Comparison of ENCODE assay signal across 13 cellular contexts in the genomic region with DNA sequence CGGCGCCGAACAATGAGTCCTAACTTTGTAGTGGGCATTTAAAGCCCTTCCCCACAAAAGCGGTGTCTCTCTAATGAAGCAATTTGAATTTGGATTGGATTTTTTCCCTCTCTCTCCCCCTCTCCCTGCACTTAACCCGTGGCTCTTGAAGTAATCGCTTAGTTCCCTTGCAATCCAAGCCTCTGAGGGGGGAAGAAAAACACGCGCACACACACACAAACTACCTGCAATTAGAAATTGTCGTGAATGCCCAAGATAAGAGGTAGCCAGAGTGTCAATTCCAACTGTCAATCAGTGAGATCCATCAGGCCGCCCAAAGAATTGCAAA. TPM values are rescaled to one million over a fixed set of nuclear protein-coding genes. Genes with fewer than 3 reads are reported as not detected.
DNase-seq lines count a peak whose midpoint lies in the region; ATAC-seq and TF ChIP-seq lines count a peak whose summit lies in the region.
"Had no signal": no experiment of that assay in that cellular context is flagged by ENCODE, and none has a peak within 500 bp of the region (broad histone marks: within the 10 kb centered on the region; RNA-seq: fewer than 3 reads in every experiment).

No MANE protein-coding gene starts in this region.

- no peak overlapping the region for H3K27ac ChIP-seq in CD8-positive, alpha-beta memory T cell (ENCODE audit: low read depth, low read length)
- no peak overlapping the region for H3K27ac ChIP-seq in GM23338 (ENCODE audit: low read depth)
- H3K27ac ChIP-seq: cardiac muscle cell, neutrophil had no signal

- 0 out of 2 replicates have a peak, but pooled peaks cover 6% of the 10 kb centered on the region for H4K20me1 ChIP-seq in GM23338 (replicated peaks; ENCODE audit: insufficient read depth)

- H3F3A ChIP-seq in GM23338 (replicated peaks; ENCODE audit: low read depth), result peaks cover 7% of the 10 kb centered on the region; the same call in 1 of the 2 replicates

- peak overlapping the region in 5 of 7 donors; percentile 4 to 57 (median 44) for H3K4me3 Mint-ChIP-seq in CD8-positive, alpha-beta memory T cell
- H3K4me3 Mint-ChIP-seq in GM23338, result peak overlapping the region; percentile 64
- peak overlapping the region; percentile 76 to 82 (median 79) for H3K4me3 Mint-ChIP-seq in brain
- H3K4me3 Mint-ChIP-seq in nephron progenitor cell, result peak overlapping the region; percentile 72

- no peaks in the 10 kb centered on the region for H3K9me3 Mint-ChIP-seq in CD8-positive, alpha-beta memory T cell
- H3K9me3 Mint-ChIP-seq in GM23338 (peaks cover 4% of the 10 kb centered on the region; the same call in 1 of the 3 replicates), brain (peaks cover 0 to 7% (median 3%) of the 10 kb centered on the region in 5 experiments), nephron progenitor cell (no peaks in the 10 kb centered on the region)

- no peaks in the 10 kb centered on the region for H3K4me1 ChIP-seq in CD8-positive, alpha-beta memory T cell (ENCODE audit: insufficient read depth, low read length)
- peaks cover 10% of the 10 kb centered on the region for H3K4me1 ChIP-seq in GM23338 (ENCODE audit: insufficient read depth)

- peaks cover 22% of the 10 kb centered on the region for H3K27me3 ChIP-seq in CD8-positive, alpha-beta memory T cell (ENCODE audit: insufficient read depth, low read length, poor library complexity, severe bottlenecking)
- H3K27me3 ChIP-seq in GM23338 (ENCODE audit: insufficient read depth), result peaks cover 99% of the 10 kb centered on the region

- H3K4me3 ChIP-seq in CD8-positive, alpha-beta memory T cell (ENCODE audit: low read length), result no peak overlapping the region
- H3K4me3 ChIP-seq in GM23338, result peak overlapping the region; percentile 41
- H3K4me3 ChIP-seq: GM12878 had no signal

- H3K36me3 Mint-ChIP-seq in CD8-positive, alpha-beta memory T cell, result no peaks in the 10 kb centered on the region
- H3K36me3 Mint-ChIP-seq in GM23338 (ENCODE audit: low read depth), result no peaks in the 10 kb centered on the region; the same call in 2 of the 3 replicates
- no peaks in the 10 kb centered on the region for H3K36me3 Mint-ChIP-seq in brain
- H3K36me3 Mint-ChIP-seq in nephron progenitor cell (ENCODE audit: low read depth), result no peaks in the 10 kb centered on the region

- H3K36me3 ChIP-seq in CD8-positive, alpha-beta memory T cell (ENCODE audit: insufficient read depth, low read length), result no peaks in the 10 kb centered on the region
- no peaks in the 10 kb centered on the region for H3K36me3 ChIP-seq in GM23338 (ENCODE audit: insufficient read depth)
- H3K36me3 ChIP-seq: cardiac muscle cell, neutrophil had no signal

- no peaks in the 10 kb centered on the region for H3K9me2 ChIP-seq in GM23338 (ENCODE audit: insufficient read depth)

- H3K9me3 ChIP-seq in CD8-positive, alpha-beta memory T cell (ENCODE audit: low read length), result no peaks in the 10 kb centered on the region
- H3K9me3 ChIP-seq: neutrophil had no signal

- no peak overlapping the region for H2AFZ ChIP-seq in GM23338

- POLR2A ChIA-PET in CD8-positive, alpha-beta memory T cell (lab: Charles Lee), result no interaction called here

- no peaks in the 10 kb centered on the region for H3K79me2 ChIP-seq in GM23338 (replicated peaks; ENCODE audit: insufficient read depth)

- peaks cover 40 to 54% of the 10 kb centered on the region in 2 donors for H3K27me3 Mint-ChIP-seq in CD8-positive, alpha-beta memory T cell
- H3K27me3 Mint-ChIP-seq in GM23338 (ENCODE audit: insufficient read depth, low read depth, poor library complexity) (peaks cover 58% of the 10 kb centered on the region), brain (peaks cover 60% of the 10 kb centered on the region), nephron progenitor cell (ENCODE audit: low read depth, poor library complexity) (no peaks in the 10 kb centered on the region)

- ATAC-seq in GM23338 (no peak), GM21576 (IDR thresholded peaks at IDR 0.05; ENCODE audit: unreplicated experiment) (no peak)
- ATAC-seq: GM12878, HCT116 had no signal

- H3K4me1 Mint-ChIP-seq in CD8-positive, alpha-beta memory T cell, result peaks cover 12 to 14% (median 14%) of the 10 kb centered on the region in 3 donors
- H3K4me1 Mint-ChIP-seq in GM23338 (peaks cover 24% of the 10 kb centered on the region), brain (peaks cover 23% of the 10 kb centered on the region), nephron progenitor cell (peaks cover 34% of the 10 kb centered on the region)

- TF ChIP-seq CTCF in GM23338 (conservative IDR thresholded peaks at IDR 0.05; ENCODE audit: low read depth in 2 of 2), result no peak
- no peak for TF ChIP-seq CTCF in brain (conservative IDR thresholded peaks at IDR 0.05)
- TF ChIP-seq CTCF in nephron progenitor cell (IDR thresholded peaks at IDR 0.05), result no peak

- peak overlapping the region; percentile 68 for H3K4me2 ChIP-seq in GM23338

- DNase-seq in CD8-positive, alpha-beta memory T cell, result no peak
- no peak for DNase-seq in GM23338 (ENCODE audit: low spot score)
- DNase-seq in nephron progenitor cell, result no peak
- DNase-seq in activated CD4-positive, CD25-positive, alpha-beta regulatory T cell (lab: John Stamatoyannopoulos, UW), result no peak
- no peak for DNase-seq in DMS114 treated with DMSO at 0.1 percent for 48 hours (lab: John Stamatoyannopoulos, UW; ENCODE audit: unreplicated experiment)
- DNase-seq: KBM-7, SHP77 had no signal

- H3K27ac Mint-ChIP-seq in CD8-positive, alpha-beta memory T cell, result peak overlapping the region in 1 of 8 donors; percentile 31
- H3K27ac Mint-ChIP-seq in GM23338 (no peak overlapping the region), brain (no peak overlapping the region), nephron progenitor cell (no peak overlapping the region)

- CTCF ChIA-PET in CD8-positive, alpha-beta memory T cell (lab: Charles Lee), result no interaction called here

TF ChIP-seq in GM23338, 12 proteins besides CTCF, POLR2A, EP300 and RAD21:
- TF ChIP-seq, protein P1, sequence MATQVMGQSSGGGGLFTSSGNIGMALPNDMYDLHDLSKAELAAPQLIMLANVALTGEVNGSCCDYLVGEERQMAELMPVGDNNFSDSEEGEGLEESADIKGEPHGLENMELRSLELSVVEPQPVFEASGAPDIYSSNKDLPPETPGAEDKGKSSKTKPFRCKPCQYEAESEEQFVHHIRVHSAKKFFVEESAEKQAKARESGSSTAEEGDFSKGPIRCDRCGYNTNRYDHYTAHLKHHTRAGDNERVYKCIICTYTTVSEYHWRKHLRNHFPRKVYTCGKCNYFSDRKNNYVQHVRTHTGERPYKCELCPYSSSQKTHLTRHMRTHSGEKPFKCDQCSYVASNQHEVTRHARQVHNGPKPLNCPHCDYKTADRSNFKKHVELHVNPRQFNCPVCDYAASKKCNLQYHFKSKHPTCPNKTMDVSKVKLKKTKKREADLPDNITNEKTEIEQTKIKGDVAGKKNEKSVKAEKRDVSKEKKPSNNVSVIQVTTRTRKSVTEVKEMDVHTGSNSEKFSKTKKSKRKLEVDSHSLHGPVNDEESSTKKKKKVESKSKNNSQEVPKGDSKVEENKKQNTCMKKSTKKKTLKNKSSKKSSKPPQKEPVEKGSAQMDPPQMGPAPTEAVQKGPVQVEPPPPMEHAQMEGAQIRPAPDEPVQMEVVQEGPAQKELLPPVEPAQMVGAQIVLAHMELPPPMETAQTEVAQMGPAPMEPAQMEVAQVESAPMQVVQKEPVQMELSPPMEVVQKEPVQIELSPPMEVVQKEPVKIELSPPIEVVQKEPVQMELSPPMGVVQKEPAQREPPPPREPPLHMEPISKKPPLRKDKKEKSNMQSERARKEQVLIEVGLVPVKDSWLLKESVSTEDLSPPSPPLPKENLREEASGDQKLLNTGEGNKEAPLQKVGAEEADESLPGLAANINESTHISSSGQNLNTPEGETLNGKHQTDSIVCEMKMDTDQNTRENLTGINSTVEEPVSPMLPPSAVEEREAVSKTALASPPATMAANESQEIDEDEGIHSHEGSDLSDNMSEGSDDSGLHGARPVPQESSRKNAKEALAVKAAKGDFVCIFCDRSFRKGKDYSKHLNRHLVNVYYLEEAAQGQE (IDR thresholded peaks at IDR 0.05; ENCODE audit: unreplicated experiment), result no peak
- no peak for TF ChIP-seq STAT1 (IDR thresholded peaks at IDR 0.05; ENCODE audit: unreplicated experiment)
- peak; percentile 94 for TF ChIP-seq EZH2 (IDR thresholded peaks at IDR 0.05; ENCODE audit: low read depth, unreplicated experiment)
- TF ChIP-seq ZNF114 (CRISPR knock-in tag; IDR thresholded peaks at IDR 0.05), result no peak
TF ChIP-seq in GM23338: peak in this region for 1.

RNA-seq across cellular contexts. Expression of gene LHX6, which starts 1.2 kb away (rescaled TPM):
- not detected for total RNA-seq in CD8-positive, alpha-beta memory T cell
- not detected for polyA plus RNA-seq in CD8-positive, alpha-beta memory T cell
- 1.0 and 1.3 TPM in 2 replicates for total RNA-seq in GM23338 (2014; rRNA removed; shearing (Covaris generic))
- polyA plus RNA-seq in GM23338 (2016; fragmentation: Nextera tagmentation; extraction: Ambion mirVana) (1.2 and 1.3 TPM in 2 replicates), brain (ENCODE audit: insufficient read depth, low read depth, low replicate concordance) (2.6 TPM)
- total RNA-seq: GM12878 had no signal
- polyA plus RNA-seq: cardiac muscle cell, GM12878 had no signal

RNA-seq across cellular contexts. Expression of gene RBM18, which starts 37.1 kb away (rescaled TPM):
- total RNA-seq in CD8-positive, alpha-beta memory T cell, result 10 to 100 TPM; 36.6 to 37.4 TPM
- 26.2 TPM for polyA plus RNA-seq in CD8-positive, alpha-beta memory T cell
- total RNA-seq in GM23338 (2014; rRNA removed; shearing (Covaris generic)), result 9.3 and 9.9 TPM in 2 replicates
- polyA plus RNA-seq in GM23338 (2016; fragmentation: Nextera tagmentation; extraction: Ambion mirVana) (23.2 and 25.5 TPM in 2 replicates), brain (ENCODE audit: insufficient read depth, low read depth, low replicate concordance) (25.6 TPM)

RNA-seq across cellular contexts. Expression of gene MRRF, which starts 37.1 kb away (rescaled TPM):
- total RNA-seq in CD8-positive, alpha-beta memory T cell, result 10 to 100 TPM; 74.6 to 75.9 TPM
- 18.9 TPM for polyA plus RNA-seq in CD8-positive, alpha-beta memory T cell
- total RNA-seq in GM23338 (2014; rRNA removed; shearing (Covaris generic)), result 31.5 and 32.7 TPM in 2 replicates
- polyA plus RNA-seq in GM23338 (2016; fragmentation: Nextera tagmentation; extraction: Ambion mirVana) (25.1 and 27.8 TPM in 2 replicates), brain (ENCODE audit: insufficient read depth, low read depth, low replicate concordance) (20.4 TPM)
